Comparison of ENCODE assay signal across 8 cellular contexts in the genomic region with DNA sequence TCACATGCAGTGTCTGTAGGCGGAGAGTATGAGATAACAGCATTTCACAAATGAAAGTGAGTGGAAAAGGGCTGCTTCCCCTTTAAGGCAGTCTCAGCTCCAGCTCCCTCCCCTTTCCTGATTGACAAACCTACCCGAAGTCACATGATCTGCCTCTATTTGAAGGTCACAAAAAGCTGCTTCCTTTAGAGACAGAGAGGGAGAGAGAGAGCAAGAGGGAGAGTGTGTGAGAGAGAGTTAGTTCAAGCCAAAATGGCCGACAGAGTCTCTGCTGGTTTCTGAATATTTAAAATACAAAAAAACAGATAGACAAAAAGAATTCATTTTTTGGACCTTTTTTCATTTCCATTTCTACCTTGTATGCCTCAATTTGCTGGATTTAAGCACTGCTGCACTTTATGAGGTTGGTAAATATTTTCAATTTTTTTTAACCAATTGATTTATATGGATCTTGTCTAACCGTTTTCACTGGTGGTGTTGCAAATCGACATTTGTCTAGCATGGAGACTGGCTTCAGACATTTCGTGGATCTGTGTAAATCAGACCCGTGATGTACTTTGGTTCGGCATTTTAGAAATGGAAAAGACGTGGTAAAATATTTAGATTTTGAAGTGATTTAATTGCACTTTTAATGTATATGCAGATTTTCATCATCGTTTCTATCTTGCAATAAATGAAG. TPM values are rescaled to one million over a fixed set of nuclear protein-coding genes. Genes with fewer than 3 reads are reported as not detected.
DNase-seq lines count a peak whose midpoint lies in the region; ATAC-seq and TF ChIP-seq lines count a peak whose summit lies in the region.

A gene with protein sequence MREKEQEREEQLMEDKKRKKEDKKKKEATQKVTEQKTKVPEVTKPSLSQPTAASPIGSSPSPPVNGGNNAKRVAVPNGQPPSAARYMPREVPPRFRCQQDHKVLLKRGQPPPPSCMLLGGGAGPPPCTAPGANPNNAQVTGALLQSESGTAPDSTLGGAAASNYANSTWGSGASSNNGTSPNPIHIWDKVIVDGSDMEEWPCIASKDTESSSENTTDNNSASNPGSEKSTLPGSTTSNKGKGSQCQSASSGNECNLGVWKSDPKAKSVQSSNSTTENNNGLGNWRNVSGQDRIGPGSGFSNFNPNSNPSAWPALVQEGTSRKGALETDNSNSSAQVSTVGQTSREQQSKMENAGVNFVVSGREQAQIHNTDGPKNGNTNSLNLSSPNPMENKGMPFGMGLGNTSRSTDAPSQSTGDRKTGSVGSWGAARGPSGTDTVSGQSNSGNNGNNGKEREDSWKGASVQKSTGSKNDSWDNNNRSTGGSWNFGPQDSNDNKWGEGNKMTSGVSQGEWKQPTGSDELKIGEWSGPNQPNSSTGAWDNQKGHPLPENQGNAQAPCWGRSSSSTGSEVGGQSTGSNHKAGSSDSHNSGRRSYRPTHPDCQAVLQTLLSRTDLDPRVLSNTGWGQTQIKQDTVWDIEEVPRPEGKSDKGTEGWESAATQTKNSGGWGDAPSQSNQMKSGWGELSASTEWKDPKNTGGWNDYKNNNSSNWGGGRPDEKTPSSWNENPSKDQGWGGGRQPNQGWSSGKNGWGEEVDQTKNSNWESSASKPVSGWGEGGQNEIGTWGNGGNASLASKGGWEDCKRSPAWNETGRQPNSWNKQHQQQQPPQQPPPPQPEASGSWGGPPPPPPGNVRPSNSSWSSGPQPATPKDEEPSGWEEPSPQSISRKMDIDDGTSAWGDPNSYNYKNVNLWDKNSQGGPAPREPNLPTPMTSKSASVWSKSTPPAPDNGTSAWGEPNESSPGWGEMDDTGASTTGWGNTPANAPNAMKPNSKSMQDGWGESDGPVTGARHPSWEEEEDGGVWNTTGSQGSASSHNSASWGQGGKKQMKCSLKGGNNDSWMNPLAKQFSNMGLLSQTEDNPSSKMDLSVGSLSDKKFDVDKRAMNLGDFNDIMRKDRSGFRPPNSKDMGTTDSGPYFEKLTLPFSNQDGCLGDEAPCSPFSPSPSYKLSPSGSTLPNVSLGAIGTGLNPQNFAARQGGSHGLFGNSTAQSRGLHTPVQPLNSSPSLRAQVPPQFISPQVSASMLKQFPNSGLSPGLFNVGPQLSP (N-terminal part only) (plus strand): TSS at position 188 of the 679 bp plus-strand sequence. CDS start 211 bp downstream, at position 399.

- H3K4me1 Mint-ChIP-seq in type B pancreatic cell (ENCODE audit: unreplicated experiment) = peaks cover 48% of the 10 kb centered on the region

- H3K9me3 ChIP-seq in ovary = no peaks in the 10 kb centered on the region

- DNase-seq in GM10266 (ENCODE audit: extremely low spot score) = peak; percentile 79
- DNase-seq in NCI-H1092 treated with DMSO at 0.1 percent for 48 hours (lab: John Stamatoyannopoulos, UW) = peak; percentile 98
- DNase-seq in activated naive CD8-positive, alpha-beta T cell treated with anti-CD3 and anti-CD28 coated beads, Interleukin-2, amount 50 U/mL, for 16 hours (ENCODE audit: low read depth, low spot score) = peak; percentile 43
- peak; percentile 45 for DNase-seq in Right ventricle myocardium superior
- DNase-seq in ovary = peak; percentile 52 to 79 (median 65)
- DNase-seq in type B pancreatic cell (ENCODE audit: extremely low spot score, unreplicated experiment) = no peak

- peak; percentile 82 for TF ChIP-seq POLR2A in ovary (IDR thresholded peaks at IDR 0.05)

- 0% methylated on average over 10 of the region's 10 CpGs for WGBS in ovary, 3 donors

- no peak for TF ChIP-seq CTCF in GM10266 (IDR thresholded peaks at IDR 0.05; ENCODE audit: control insufficient read depth, insufficient read depth, low read depth, missing control alignments)
- no peak for TF ChIP-seq CTCF in ovary (IDR thresholded peaks at IDR 0.05)
- no peak for TF ChIP-seq CTCF in type B pancreatic cell (conservative IDR thresholded peaks at IDR 0.05)

- no peaks in the 10 kb centered on the region for H3K36me3 Mint-ChIP-seq in type B pancreatic cell

- peak within 1 kb of the TSS in 1 of 2 donors; percentile 43 for H3K27ac ChIP-seq in ovary

- TF ChIP-seq EP300 in ovary (IDR thresholded peaks at IDR 0.05) = peak; percentile 58

- H3K9me3 Mint-ChIP-seq in type B pancreatic cell = no peaks in the 10 kb centered on the region

- H3K4me3 ChIP-seq in ovary = peak within 1 kb of the TSS; percentile 42

- H3K4me3 Mint-ChIP-seq in type B pancreatic cell = peak within 1 kb of the TSS; percentile 97

- no peaks in the 10 kb centered on the region for H3K36me3 ChIP-seq in ovary

- H3K4me1 ChIP-seq in ovary (ENCODE audit: insufficient read depth) = peaks cover 8% of the 10 kb centered on the region

- H3K27me3 ChIP-seq in ovary = no peaks in the 10 kb centered on the region

- peak within 1 kb of the TSS; percentile 95 for H3K27ac Mint-ChIP-seq in type B pancreatic cell

- no peaks in the 10 kb centered on the region for H3K27me3 Mint-ChIP-seq in type B pancreatic cell

- ATAC-seq in HG02610 (IDR thresholded peaks at IDR 0.05; ENCODE audit: unreplicated experiment) (peak; percentile 84), SK-N-SH treated with all-trans-retinoic acid at 6 μM for 48 hours (peak; percentile 91), Right ventricle myocardium superior (ENCODE audit: poor library complexity) (peak; percentile 97)

- intact Hi-C loops in Right ventricle myocardium superior (cut with DNase I) = no loop called here
- intact Hi-C loops in ovary (cut with DNase I) = no loop called here

TF ChIP-seq in SK-N-SH treated with all-trans-retinoic acid at 6 μM for 48 hours, 23 proteins besides CTCF, POLR2A, EP300 and RAD21:
- TF ChIP-seq TCF4 (CRISPR knock-in tag; IDR thresholded peaks at IDR 0.05; ENCODE audit: borderline replicate concordance) = no peak
- no peak for TF ChIP-seq SNAI2 (CRISPR knock-in tag; IDR thresholded peaks at IDR 0.05)
- peak; percentile 80 for TF ChIP-seq ZFP30 (CRISPR knock-in tag; IDR thresholded peaks at IDR 0.05)
- no peak for TF ChIP-seq ESRRG (CRISPR knock-in tag; IDR thresholded peaks at IDR 0.05)
- TF ChIP-seq ZNF8 (CRISPR knock-in tag; IDR thresholded peaks at IDR 0.05) = no peak
- TF ChIP-seq GLIS3 (CRISPR knock-in tag; IDR thresholded peaks at IDR 0.05) = no peak
- no peak for TF ChIP-seq ARNTL (CRISPR knock-in tag; IDR thresholded peaks at IDR 0.05; ENCODE audit: borderline replicate concordance, low read depth)
- TF ChIP-seq, protein P1, sequence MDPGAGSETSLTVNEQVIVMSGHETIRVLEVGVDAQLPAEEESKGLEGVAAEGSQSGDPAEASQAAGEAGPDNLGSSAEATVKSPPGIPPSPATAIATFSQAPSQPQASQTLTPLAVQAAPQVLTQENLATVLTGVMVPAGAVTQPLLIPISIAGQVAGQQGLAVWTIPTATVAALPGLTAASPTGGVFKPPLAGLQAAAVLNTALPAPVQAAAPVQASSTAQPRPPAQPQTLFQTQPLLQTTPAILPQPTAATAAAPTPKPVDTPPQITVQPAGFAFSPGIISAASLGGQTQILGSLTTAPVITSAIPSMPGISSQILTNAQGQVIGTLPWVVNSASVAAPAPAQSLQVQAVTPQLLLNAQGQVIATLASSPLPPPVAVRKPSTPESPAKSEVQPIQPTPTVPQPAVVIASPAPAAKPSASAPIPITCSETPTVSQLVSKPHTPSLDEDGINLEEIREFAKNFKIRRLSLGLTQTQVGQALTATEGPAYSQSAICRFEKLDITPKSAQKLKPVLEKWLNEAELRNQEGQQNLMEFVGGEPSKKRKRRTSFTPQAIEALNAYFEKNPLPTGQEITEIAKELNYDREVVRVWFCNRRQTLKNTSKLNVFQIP (CRISPR knock-in tag; IDR thresholded peaks at IDR 0.05; ENCODE audit: borderline replicate concordance, low read depth) = no peak

RNA-seq across cellular contexts. Expression of the gene that starts here (rescaled TPM):
- total RNA-seq in Right ventricle myocardium superior (37.5 TPM), ovary (10 to 100 TPM; 34.8 to 52.1 (median 48.6) TPM), type B pancreatic cell (ENCODE audit: low replicate concordance) (48.3 and 50.7 TPM in 2 replicates)
- 10 to 100 TPM in 1 of 2 donors, 1 to 10 TPM in 1; 9.4 to 11.2 TPM for polyA plus RNA-seq in ovary
